In genomic region chr4:2254665-2255500, GRCh38 we compare ENCODE assay signal across 13 cellular contexts. TPM values are rescaled to one million over a fixed set of nuclear protein-coding genes. Genes with fewer than 3 reads are reported as not detected.
A peak's percentile ranks its signal among the peaks of the same experiment; 100 is the strongest.
DNase-seq lines count a peak whose midpoint lies in the region; ATAC-seq and TF ChIP-seq lines count a peak whose summit lies in the region.
"Had no signal": no experiment of that assay in that cellular context is flagged by ENCODE, and none has a peak within 500 bp of the region (broad histone marks: within the 10 kb centered on the region; RNA-seq: fewer than 3 reads in every experiment).

No MANE protein-coding gene starts in this region.

- H3K27ac Mint-ChIP-seq in activated CD4-positive, alpha-beta T cell treated with anti-CD3 and anti-CD28 coated beads, Interleukin-2, amount 10 ng/mL, durations not matched to agents 7 days and 5 days = no peak overlapping the region
- H3K27ac Mint-ChIP-seq: activated T-helper 1 cell treated with anti-CD3 and anti-CD28 coated beads, Interleukin-12 subunit alpha, Interleukin-12 subunit beta, Interleukin-2, Interleukin-4 antibody, amounts not matched to agents 30 ng/mL and 10 ng/mL and 1 ng/mL, durations not matched to agents 14 hours and 24 hours and 36 hours; dendritic cell treated with granulocyte-macrophage colony-stimulating factor and Interleukin-4, amounts not matched to agents 40 ng/mL and 50 ng/mL, for 4 days; GM23338 had no signal

- WGBS in body of pancreas, 2 donors = 84 to 85% methylated on average over 32 of the region's 32 CpGs

- intact Hi-C loops in body of pancreas (cut with DNase I) (no loop called here), lower lobe of right lung (cut with DNase I) (no loop called here)

- no peaks in the 10 kb centered on the region for H3K36me3 Mint-ChIP-seq in activated CD4-positive, alpha-beta T cell treated with anti-CD3 and anti-CD28 coated beads, Interleukin-2, amount 10 ng/mL, durations not matched to agents 7 days and 5 days (ENCODE audit: low read depth)

- no peaks in the 10 kb centered on the region for H3K9me3 Mint-ChIP-seq in activated CD4-positive, alpha-beta T cell treated with anti-CD3 and anti-CD28 coated beads, Interleukin-2, amount 10 ng/mL, durations not matched to agents 7 days and 5 days
- H3K9me3 Mint-ChIP-seq: activated T-helper 1 cell treated with anti-CD3 and anti-CD28 coated beads, Interleukin-12 subunit alpha, Interleukin-12 subunit beta, Interleukin-2, Interleukin-4 antibody, amounts not matched to agents 30 ng/mL and 10 ng/mL and 1 ng/mL, durations not matched to agents 14 hours and 24 hours and 36 hours; dendritic cell treated with granulocyte-macrophage colony-stimulating factor and Interleukin-4, amounts not matched to agents 40 ng/mL and 50 ng/mL, for 4 days; GM23338 had no signal

- H3K4me3 Mint-ChIP-seq in activated CD4-positive, alpha-beta T cell treated with anti-CD3 and anti-CD28 coated beads, Interleukin-2, amount 10 ng/mL, durations not matched to agents 7 days and 5 days = no peak overlapping the region
- H3K4me3 Mint-ChIP-seq: activated T-helper 1 cell treated with anti-CD3 and anti-CD28 coated beads, Interleukin-12 subunit alpha, Interleukin-12 subunit beta, Interleukin-2, Interleukin-4 antibody, amounts not matched to agents 30 ng/mL and 10 ng/mL and 1 ng/mL, durations not matched to agents 14 hours and 24 hours and 36 hours; dendritic cell treated with granulocyte-macrophage colony-stimulating factor and Interleukin-4, amounts not matched to agents 40 ng/mL and 50 ng/mL, for 4 days; GM23338; T-helper 17 cell had no signal

- peaks cover 51% of the 10 kb centered on the region for H3K4me1 ChIP-seq in body of pancreas
- peaks cover 50% of the 10 kb centered on the region for H3K4me1 ChIP-seq in lower lobe of right lung

- POLR2A ChIA-PET in activated CD4-positive, alpha-beta T cell treated with anti-CD3 and anti-CD28 coated beads, Interleukin-2, amount 10 ng/mL, durations not matched to agents 7 days and 5 days (lab: Charles Lee) = no interaction called here

- peaks cover 0 to 30% of the 10 kb centered on the region in 2 donors for H3K36me3 ChIP-seq in body of pancreas (replicated peaks in 1 of 2; ENCODE audit: insufficient read depth in 1 of 2, low read depth in 2 of 2)
- peaks cover 77% of the 10 kb centered on the region for H3K36me3 ChIP-seq in lower lobe of right lung

- peak; percentile 4 for DNase-seq in activated CD4-positive, alpha-beta T cell treated with anti-CD3 and anti-CD28 coated beads, Interleukin-2, amount 10 ng/mL, durations not matched to agents 7 days and 5 days
- DNase-seq in activated CD4-positive, alpha-beta T cell treated with anti-CD3 and anti-CD28 coated beads, Interleukin-2, amount 50 U/mL, for 1 hour = no peak
- DNase-seq in body of pancreas (peak in 2 of 4 donors; percentile 1 to 7), lower lobe of right lung (peak; percentile 32), medulla oblongata (ENCODE audit: extremely low spot score) (no peak), glomerular visceral epithelial cell (ENCODE audit: extremely low spot score) (no peak)
- DNase-seq: NCI-H524 had no signal

- H3K27me3 ChIP-seq in body of pancreas (no peaks in the 10 kb centered on the region), lower lobe of right lung (ENCODE audit: low read depth) (no peaks in the 10 kb centered on the region)

- H3K27ac ChIP-seq in body of pancreas (peak overlapping the region in 3 of 4 donors; percentile 65 to 90 (median 65)), lower lobe of right lung (peak overlapping the region; percentile 87), temporal lobe (ENCODE audit: low read depth, low read length) (peak overlapping the region; percentile 78)

- no peaks in the 10 kb centered on the region for H3K27me3 Mint-ChIP-seq in activated CD4-positive, alpha-beta T cell treated with anti-CD3 and anti-CD28 coated beads, Interleukin-2, amount 10 ng/mL, durations not matched to agents 7 days and 5 days
- H3K27me3 Mint-ChIP-seq: dendritic cell treated with granulocyte-macrophage colony-stimulating factor and Interleukin-4, amounts not matched to agents 40 ng/mL and 50 ng/mL, for 4 days; T-helper 17 cell had no signal

- no peak for ATAC-seq in body of pancreas
- no peak for ATAC-seq in lower lobe of right lung
- no peak for ATAC-seq in HG02870 (IDR thresholded peaks at IDR 0.05; ENCODE audit: unreplicated experiment)
- ATAC-seq: GM23338, T-helper 17 cell had no signal

- H3K4me1 Mint-ChIP-seq in activated CD4-positive, alpha-beta T cell treated with anti-CD3 and anti-CD28 coated beads, Interleukin-2, amount 10 ng/mL, durations not matched to agents 7 days and 5 days = no peaks in the 10 kb centered on the region

- no peak for TF ChIP-seq POLR2A in body of pancreas (IDR thresholded peaks at IDR 0.05)

- CTCF ChIA-PET in activated CD4-positive, alpha-beta T cell treated with anti-CD3 and anti-CD28 coated beads, Interleukin-2, amount 10 ng/mL, durations not matched to agents 7 days and 5 days (lab: Charles Lee) = interaction anchor here (0.6 to 1.0 kb wide), 2 partner anchors 9 to 23 kb away, joined by 3 read pairs; no protein-coding TSS in a partner anchor

- TF ChIP-seq CTCF in body of pancreas (IDR thresholded peaks at IDR 0.05) (no peak), lower lobe of right lung (IDR thresholded peaks at IDR 0.05) (no peak)

- H3K4me3 ChIP-seq in body of pancreas = no peak overlapping the region
- no peak overlapping the region for H3K4me3 ChIP-seq in lower lobe of right lung
- H3K4me3 ChIP-seq: GM23338 had no signal

- no peaks in the 10 kb centered on the region for H3K9me3 ChIP-seq in body of pancreas
- H3K9me3 ChIP-seq in lower lobe of right lung = no peaks in the 10 kb centered on the region

RNA-seq across cellular contexts. Expression of gene MXD4, which starts 7.0 kb away (rescaled TPM):
- total RNA-seq in activated CD4-positive, alpha-beta T cell treated with anti-CD3 and anti-CD28 coated beads, Interleukin-2, amount 10 ng/mL, durations not matched to agents 7 days and 5 days = 10 to 100 TPM; 22.8 to 24.6 TPM
- 10 to 100 TPM; 40.7 to 45.5 TPM for total RNA-seq in body of pancreas
- total RNA-seq in lower lobe of right lung = 74.3 TPM
- 17.0 TPM for total RNA-seq in temporal lobe

RNA-seq across cellular contexts. Expression of gene HAUS3, which starts 13.0 kb away (rescaled TPM):
- 10 to 100 TPM; 25.3 to 26.4 TPM for total RNA-seq in activated CD4-positive, alpha-beta T cell treated with anti-CD3 and anti-CD28 coated beads, Interleukin-2, amount 10 ng/mL, durations not matched to agents 7 days and 5 days
- 10 to 100 TPM in 1 of 2 donors, 1 to 10 TPM in 1; 7.3 to 11.9 TPM for total RNA-seq in body of pancreas
- total RNA-seq in lower lobe of right lung = 12.3 TPM
- 27.0 TPM for total RNA-seq in temporal lobe

RNA-seq across cellular contexts. Expression of gene POLN, which starts 13.0 kb away (rescaled TPM):
- 1 to 10 TPM; 3.3 to 3.8 TPM for total RNA-seq in activated CD4-positive, alpha-beta T cell treated with anti-CD3 and anti-CD28 coated beads, Interleukin-2, amount 10 ng/mL, durations not matched to agents 7 days and 5 days
- total RNA-seq in body of pancreas (1 to 10 TPM; 4.9 to 5.9 TPM), lower lobe of right lung (2.2 TPM), temporal lobe (5.2 TPM)

Comparison
In these comparisons a context has a peak if more than half of its experiments do, and no peak if none do; other contexts are left out.
1. DNase-seq: peak in activated CD4-positive, alpha-beta T cell treated with anti-CD3 and anti-CD28 coated beads, Interleukin-2, amount 10 ng/mL, durations not matched to agents 7 days and 5 days (single experiment) and lower lobe of right lung (single experiment); none in activated CD4-positive, alpha-beta T cell treated with anti-CD3 and anti-CD28 coated beads, Interleukin-2, amount 50 U/mL, for 1 hour (single experiment), medulla oblongata (single experiment) and glomerular visceral epithelial cell (single experiment).
2. Peak in every context shown above with its lines, with median percentiles within 50 percentile points of each other: H3K27ac ChIP-seq.